In the genomic region with DNA sequence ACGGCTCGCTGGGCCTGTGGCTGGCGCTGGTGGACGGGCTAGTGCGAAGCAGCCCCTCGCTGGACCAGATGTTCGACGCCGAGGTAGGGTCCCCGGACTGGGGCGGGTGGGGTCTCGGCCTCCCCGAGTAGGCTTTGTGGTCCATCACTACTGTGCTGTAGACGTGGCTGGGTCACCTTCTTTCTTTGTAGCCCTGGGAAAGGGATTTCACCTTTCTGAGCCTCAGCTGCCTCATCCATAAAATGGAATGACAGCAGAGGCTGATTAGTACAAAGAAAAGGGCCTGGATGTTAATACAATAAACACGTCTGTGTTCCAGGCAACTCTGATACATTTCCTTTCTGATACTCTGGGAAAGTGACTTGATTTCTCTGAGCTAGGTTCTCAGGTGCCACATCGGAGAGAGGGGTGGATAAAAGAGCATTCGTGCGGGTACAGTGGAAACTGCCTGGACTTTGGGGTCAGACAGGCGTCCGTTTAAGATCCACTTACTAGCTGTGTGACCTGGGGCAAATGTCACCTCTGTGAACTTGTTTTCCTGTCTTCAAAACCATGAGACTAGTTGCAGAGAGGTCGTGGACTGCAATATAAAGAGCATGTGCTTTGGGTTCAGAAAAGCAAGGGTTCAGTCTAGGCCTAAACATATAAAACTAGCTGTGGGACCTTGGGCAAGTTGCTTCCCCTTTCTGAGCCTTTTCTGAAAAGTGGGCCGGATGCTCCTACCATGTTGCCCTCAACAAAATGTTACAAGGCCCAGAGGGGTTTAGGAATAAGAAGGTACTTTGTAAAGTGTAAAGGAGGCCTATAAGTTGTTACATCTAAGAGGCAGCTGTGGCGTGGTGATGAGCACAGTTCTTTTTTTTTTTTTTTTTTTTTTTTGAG, we compare ENCODE assay signal across 9 cellular contexts. TPM values are rescaled to one million over a fixed set of nuclear protein-coding genes. Genes with fewer than 3 reads are reported as not detected.
A peak's percentile ranks its signal among the peaks of the same experiment; 100 is the strongest.
DNase-seq lines count a peak whose midpoint lies in the region; ATAC-seq and TF ChIP-seq lines count a peak whose summit lies in the region.
"Had no signal": no experiment of that assay in that cellular context is flagged by ENCODE, and none has a peak within 500 bp of the region (broad histone marks: within the 10 kb centered on the region; RNA-seq: fewer than 3 reads in every experiment).

No MANE protein-coding gene starts in this region.

- peak overlapping the region; percentile 79 for H3K4me3 ChIP-seq in WERI-Rb-1 (ENCODE audit: low read depth, low read length)
- peak overlapping the region; percentile 63 for H3K4me3 ChIP-seq in hepatocyte

- peak overlapping the region; percentile 69 for H2AFZ ChIP-seq in hepatocyte

- TF ChIP-seq CTCF in WERI-Rb-1 (IDR thresholded peaks at IDR 0.05; ENCODE audit: low read depth, low read length) (no peak), hepatocyte (IDR thresholded peaks at IDR 0.05; ENCODE audit: poor library complexity) (no peak)

- H3K4me2 ChIP-seq in hepatocyte = peak overlapping the region; percentile 95

- H3K4me3 Mint-ChIP-seq in stimulated activated memory B cell treated with anti-CD40 and anti-IgM and Interleukin-4, amounts not matched to agents 10 μg/mL and 1 μg/mL and 100 μg/mL, for 72 hours = peak overlapping the region; percentile 93

- peaks cover 55% of the 10 kb centered on the region for H3K4me1 Mint-ChIP-seq in stimulated activated memory B cell treated with anti-CD40 and anti-IgM and Interleukin-4, amounts not matched to agents 10 μg/mL and 1 μg/mL and 100 μg/mL, for 72 hours

- H3K27me3 Mint-ChIP-seq in stimulated activated memory B cell treated with anti-CD40 and anti-IgM and Interleukin-4, amounts not matched to agents 10 μg/mL and 1 μg/mL and 100 μg/mL, for 72 hours = no peaks in the 10 kb centered on the region

- WGBS in hepatocyte (ENCODE audit: low lambda C conversion rate, missing lambda C conversion rate) = 24% methylated on average over 23 of the region's 23 CpGs

- H3K9me2 ChIP-seq in hepatocyte (replicated peaks; ENCODE audit: insufficient read depth) = no peaks in the 10 kb centered on the region

- no peak for DNase-seq in WERI-Rb-1
- DNase-seq in hepatocyte (ENCODE audit: low spot score) = no peak
- DNase-seq in stimulated activated naive CD4-positive, alpha-beta T cell treated with Interleukin-2 at 50 U/mL for 16 hours (lab: John Stamatoyannopoulos, UW) = no peak

- no peaks in the 10 kb centered on the region for H4K20me1 ChIP-seq in hepatocyte (ENCODE audit: insufficient read depth, poor library complexity, severe bottlenecking)

- H3K27ac Mint-ChIP-seq in stimulated activated memory B cell treated with anti-CD40 and anti-IgM and Interleukin-4, amounts not matched to agents 10 μg/mL and 1 μg/mL and 100 μg/mL, for 72 hours = peak overlapping the region; percentile 95

- H3K27ac ChIP-seq in WERI-Rb-1 (peak overlapping the region; percentile 91), hepatocyte (peak overlapping the region; percentile 98)

- H3K27me3 ChIP-seq in WERI-Rb-1 (ENCODE audit: insufficient read depth, low read depth, severe bottlenecking) (no peaks in the 10 kb centered on the region), hepatocyte (no peaks in the 10 kb centered on the region)

- no peaks in the 10 kb centered on the region for H3K9me3 Mint-ChIP-seq in stimulated activated memory B cell treated with anti-CD40 and anti-IgM and Interleukin-4, amounts not matched to agents 10 μg/mL and 1 μg/mL and 100 μg/mL, for 72 hours

- H3K36me3 Mint-ChIP-seq in stimulated activated memory B cell treated with anti-CD40 and anti-IgM and Interleukin-4, amounts not matched to agents 10 μg/mL and 1 μg/mL and 100 μg/mL, for 72 hours = peaks cover 30% of the 10 kb centered on the region

- H3K79me2 ChIP-seq in hepatocyte = peaks cover 25% of the 10 kb centered on the region

- ATAC-seq in HG03097 (IDR thresholded peaks at IDR 0.05; ENCODE audit: low FRiP score, unreplicated experiment) = peak; percentile 3
- no peak for ATAC-seq in stimulated activated memory B cell treated with anti-CD40 and anti-IgM and Interleukin-4, amounts not matched to agents 10 μg/mL and 1 μg/mL and 100 μg/mL, for 72 hours
- no peak for ATAC-seq in HG02759 (IDR thresholded peaks at IDR 0.05; ENCODE audit: unreplicated experiment)
- no peak for ATAC-seq in HG02623 (IDR thresholded peaks at IDR 0.05; ENCODE audit: unreplicated experiment)
- no peak for ATAC-seq in HG03460 (IDR thresholded peaks at IDR 0.05; ENCODE audit: unreplicated experiment)

- H3K9me3 ChIP-seq in WERI-Rb-1 (ENCODE audit: severe bottlenecking) (no peaks in the 10 kb centered on the region), hepatocyte (ENCODE audit: low read depth) (no peaks in the 10 kb centered on the region)

- H3K36me3 ChIP-seq in WERI-Rb-1 (peaks cover 28% of the 10 kb centered on the region), hepatocyte (replicated peaks; ENCODE audit: insufficient read depth, low read depth) (no peaks in the 10 kb centered on the region)

- peaks cover 22% of the 10 kb centered on the region for H3K4me1 ChIP-seq in hepatocyte (ENCODE audit: insufficient read depth)

RNA-seq across cellular contexts. Expression of a gene that starts 0.9 kb away (rescaled TPM):
- 42.0 and 50.7 TPM in 2 replicates for total RNA-seq in hepatocyte
- 28.9 and 35.8 TPM in 2 replicates for polyA plus RNA-seq in hepatocyte

RNA-seq across cellular contexts. Expression of a gene that starts 14.3 kb away (rescaled TPM):
- total RNA-seq in hepatocyte = not detected in 2 replicates
- polyA plus RNA-seq in hepatocyte = 0.23 TPM in 1 of 2 replicates, not detected in the other
- total RNA-seq: SK-MEL-5 had no signal

RNA-seq across cellular contexts. Expression of a gene that starts 15.6 kb away (rescaled TPM):
- total RNA-seq in hepatocyte = 191 and 194 TPM in 2 replicates
- 159 and 178 TPM in 2 replicates for polyA plus RNA-seq in hepatocyte

RNA-seq across cellular contexts. Expression of a gene that starts 44.2 kb away (rescaled TPM):
- total RNA-seq in hepatocyte = 12.3 and 12.8 TPM in 2 replicates
- polyA plus RNA-seq in hepatocyte = 11.1 and 17.9 TPM in 2 replicates

RNA-seq across cellular contexts. Expression of a gene that starts 52.1 kb away (rescaled TPM):
- 67.1 TPM in 2 replicates for total RNA-seq in hepatocyte
- 163 and 168 TPM in 2 replicates for polyA plus RNA-seq in hepatocyte
